ENCODE assay signal across 10 cellular contexts in the genomic region with DNA sequence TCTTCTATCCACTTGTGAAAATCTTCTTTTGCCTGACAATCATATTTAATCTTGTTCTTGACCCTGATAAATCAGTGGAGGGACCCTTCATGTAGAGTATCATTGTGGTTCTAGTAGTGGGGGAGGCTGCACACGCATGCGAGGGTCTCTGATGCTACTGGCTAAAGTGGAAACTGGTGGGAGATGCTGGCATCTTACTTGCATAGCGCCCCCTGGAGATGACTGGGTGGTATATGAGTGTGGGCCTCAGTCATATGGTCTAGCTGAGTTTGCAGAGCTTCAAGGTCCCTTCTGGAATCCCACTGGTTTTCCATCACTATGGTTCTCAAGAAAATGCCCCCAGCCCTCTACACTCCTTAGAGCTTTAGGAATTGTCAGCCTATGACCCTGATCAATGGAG.
A peak's percentile ranks its signal among the peaks of the same experiment; 100 is the strongest.
DNase-seq lines count a peak whose midpoint lies in the region; ATAC-seq and TF ChIP-seq lines count a peak whose summit lies in the region.
"Had no signal": no experiment of that assay in that cellular context is flagged by ENCODE, and none has a peak within 500 bp of the region (broad histone marks: within the 10 kb centered on the region; RNA-seq: fewer than 3 reads in every experiment).

No MANE protein-coding gene starts in this region.

- no peaks in the 10 kb centered on the region for H3K79me2 ChIP-seq in DOHH2 (ENCODE audit: control insufficient read depth, low read length)

- H3K4me3 ChIP-seq in DOHH2 (ENCODE audit: low read length) (no peak overlapping the region), HEK293 (ENCODE audit: low read depth, low read length) (no peak overlapping the region), kidney epithelial cell (ENCODE audit: low read depth, low read length) (no peak overlapping the region)
- H3K4me3 ChIP-seq: heart right ventricle, Peyer's patch had no signal

- H3K4me1 ChIP-seq in DOHH2 (ENCODE audit: control insufficient read depth, low read length) (no peaks in the 10 kb centered on the region), HEK293 (ENCODE audit: control insufficient read depth, insufficient read depth, low read length) (no peaks in the 10 kb centered on the region)
- H3K4me1 ChIP-seq: heart right ventricle, Peyer's patch had no signal

- H3K27me3 ChIP-seq in DOHH2 (ENCODE audit: control insufficient read depth, low read length) (no peaks in the 10 kb centered on the region), kidney epithelial cell (ENCODE audit: control insufficient read depth, insufficient read depth, low read length) (no peaks in the 10 kb centered on the region)
- H3K27me3 ChIP-seq: heart right ventricle, Peyer's patch had no signal

- H3K27ac ChIP-seq in DOHH2 (ENCODE audit: low read depth, low read length) (no peak overlapping the region), HEK293 (ENCODE audit: extremely low read depth, low read depth, low read length) (no peak overlapping the region)
- H3K27ac ChIP-seq: heart right ventricle, Peyer's patch had no signal

- no peak overlapping the region for H3K4me2 ChIP-seq in DOHH2 (ENCODE audit: low read length)

- H4K20me1 ChIP-seq in DOHH2 (ENCODE audit: control insufficient read depth, insufficient read depth, low read depth, low read length) = no peaks in the 10 kb centered on the region

- ATAC-seq in GM21825 (IDR thresholded peaks at IDR 0.05; ENCODE audit: unreplicated experiment) (no peak), HG02970 (IDR thresholded peaks at IDR 0.05; ENCODE audit: low FRiP score, unreplicated experiment) (no peak)
- ATAC-seq: heart right ventricle had no signal

- POLR2A ChIA-PET in HEK293 (lab: Yijun Ruan, JAX) = no interaction called here

- intact Hi-C loops in posterior vena cava (cut with DNase I) = loop anchor here in 1 of 2 donors (5.0 kb wide), 1 partner anchor 759 kb away; no protein-coding TSS in a partner anchor

- CTCF ChIA-PET in HEK293 (lab: Yijun Ruan, JAX) = interaction anchor here (0.6 to 5.6 kb wide), 21 partner anchors 8 to 876 kb away, joined by 3 to 31 read pairs (median 4); no protein-coding TSS in a partner anchor

- TF ChIP-seq CTCF in DOHH2 (IDR thresholded peaks at IDR 0.05; ENCODE audit: low read depth, low read length, poor library complexity, severe bottlenecking) = peak; percentile 60
- TF ChIP-seq CTCF in HEK293 (tag by site-specific recombination; IDR thresholded peaks at IDR 0.05) = no peak
- TF ChIP-seq CTCF in kidney epithelial cell (IDR thresholded peaks at IDR 0.05; ENCODE audit: insufficient read depth, low read length, poor library complexity, severe bottlenecking) = peak; percentile 19

- no peaks in the 10 kb centered on the region for H3F3A ChIP-seq in DOHH2 (ENCODE audit: control insufficient read depth, insufficient read depth)

- H3K9me3 ChIP-seq in DOHH2 (ENCODE audit: control insufficient read depth, insufficient read depth, low read length) (peaks cover 8% of the 10 kb centered on the region; the same call in 1 of the 2 replicates), HEK293 (ENCODE audit: control insufficient read depth, insufficient read depth, low read depth, low read length) (no peaks in the 10 kb centered on the region)

- H3K9me2 ChIP-seq in DOHH2 (replicated peaks; ENCODE audit: control insufficient read depth, low read length) = no peaks in the 10 kb centered on the region

- H3K36me3 ChIP-seq in DOHH2 (ENCODE audit: control insufficient read depth, low read length) (no peaks in the 10 kb centered on the region), HEK293 (ENCODE audit: control insufficient read depth in 2 of 2, insufficient read depth in 1 of 2, low read length in 2 of 2) (no peaks in the 10 kb centered on the region), kidney epithelial cell (ENCODE audit: control insufficient read depth, insufficient read depth, low read length) (no peaks in the 10 kb centered on the region)
- H3K36me3 ChIP-seq: heart right ventricle, Peyer's patch had no signal

- DNase-seq in activated CD4-positive, alpha-beta T cell treated with anti-CD3 and anti-CD28 coated beads for 4 hours = peak; percentile 3 to 27
- DNase-seq in kidney epithelial cell (ENCODE audit: low read depth) (no peak), GM19238 (ENCODE audit: insufficient read length, low spot score) (no peak), posterior vena cava (ENCODE audit: low spot score) (no peak)
- DNase-seq: heart right ventricle, Peyer's patch had no signal

TF ChIP-seq in HEK293, 187 proteins besides CTCF, POLR2A, EP300 and RAD21:
- TF ChIP-seq ZNF501 (tag by site-specific recombination; IDR thresholded peaks at IDR 0.05) (no peak), ZNF776 (tag by site-specific recombination; IDR thresholded peaks at IDR 0.05; ENCODE audit: borderline replicate concordance) (0 out of 2 replicates have a peak, but pooled peaks have one; percentile 64)

Comparison
In these comparisons a context has a peak if more than half of its experiments do, and no peak if none do; other contexts are left out.
1. DNase-seq: peak in activated CD4-positive, alpha-beta T cell treated with anti-CD3 and anti-CD28 coated beads for 4 hours (2 of 2); none in kidney epithelial cell (single experiment), GM19238 (single experiment) and posterior vena cava (single experiment).